ENCODE assay signal across 13 cellular contexts in the genomic region with DNA sequence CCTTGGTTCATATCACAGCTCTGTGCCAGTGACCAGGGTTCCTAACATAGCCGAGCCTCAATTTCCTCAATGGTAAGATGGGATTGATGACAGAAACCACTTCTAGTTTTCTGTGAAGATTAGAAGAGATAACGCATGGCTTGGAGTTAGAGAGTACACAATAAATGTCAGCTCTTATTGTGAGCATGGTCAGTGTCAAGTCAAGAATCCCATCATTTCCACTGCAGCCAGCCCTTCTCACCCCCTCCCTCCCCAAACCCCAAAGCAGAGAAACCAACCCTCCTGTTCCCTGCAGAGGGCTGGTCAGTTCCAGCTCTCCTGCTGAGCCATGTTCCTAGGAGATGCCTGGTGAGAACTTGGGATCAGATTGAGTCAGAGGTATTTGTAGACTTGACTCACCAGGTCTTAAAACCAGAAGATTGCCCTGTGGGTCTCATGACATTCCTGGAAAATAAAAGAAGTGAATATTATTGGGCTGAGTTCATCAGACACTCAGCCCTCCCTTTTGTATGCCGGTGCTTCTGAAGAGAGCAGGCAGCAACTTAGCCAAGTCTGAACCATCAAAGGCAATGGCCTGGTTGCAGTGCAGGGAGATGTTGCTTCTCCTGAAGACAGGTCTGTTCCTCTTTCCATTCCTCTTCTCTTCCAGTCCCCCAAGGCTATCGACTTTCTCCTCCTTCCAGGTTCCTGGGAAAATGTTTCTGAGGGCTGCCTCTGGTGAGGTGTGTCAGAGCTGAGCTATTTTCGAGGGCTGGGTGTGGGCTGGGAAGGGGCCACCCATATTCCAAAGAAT.
DNase-seq lines count a peak whose midpoint lies in the region; ATAC-seq and TF ChIP-seq lines count a peak whose summit lies in the region.
"Had no signal": no experiment of that assay in that cellular context is flagged by ENCODE, and none has a peak within 500 bp of the region (broad histone marks: within the 10 kb centered on the region; RNA-seq: fewer than 3 reads in every experiment).

No MANE protein-coding gene starts in this region.

- peak overlapping the region; percentile 94 for H3K23ac ChIP-seq in IMR-90 (ENCODE audit: low read depth, low read length)

- peaks cover 24% of the 10 kb centered on the region for H3K9me1 ChIP-seq in IMR-90 (ENCODE audit: insufficient read depth, low read length)

- peak overlapping the region; percentile 78 for H3K27ac ChIP-seq in IMR-90 (ENCODE audit: insufficient read depth, low read length)
- peak overlapping the region; percentile 76 for H3K27ac ChIP-seq in mammary epithelial cell (ENCODE audit: insufficient read depth, low read depth, low read length)
- no peak overlapping the region for H3K27ac ChIP-seq in left lung
- H3K27ac ChIP-seq: cardiac muscle cell had no signal

- TF ChIP-seq POLR2A in IMR-90 (IDR thresholded peaks at IDR 0.05; ENCODE audit: low read depth, low read length) = peak; percentile 19; the same call in 1 of the 2 replicates
- TF ChIP-seq POLR2A in GM18505 (IDR thresholded peaks at IDR 0.05; ENCODE audit: borderline replicate concordance, extremely low read depth, insufficient read depth, insufficient read length) = no peak

- intact Hi-C loops in IMR-90 (cut with micrococcal nuclease) = loop anchor here (5.0 kb wide), 1 partner anchor 41 kb away; no protein-coding TSS in a partner anchor
- intact Hi-C loops in mammary epithelial cell (cut with micrococcal nuclease) = loop anchor here (1.0 to 5.0 kb wide), 4 partner anchors 25 to 219 kb away; no protein-coding TSS in a partner anchor
- intact Hi-C loops in left lung (cut with DNase I) = no loop called here

- H2BK20ac ChIP-seq in IMR-90 (ENCODE audit: low read depth, low read length) = peak overlapping the region; percentile 99

- peak overlapping the region; percentile 97 for H3K14ac ChIP-seq in IMR-90 (replicated peaks; ENCODE audit: low read depth, low read length)

- CTCF ChIA-PET in IMR-90 (lab: Yijun Ruan, JAX) = interaction anchor here (0.5 kb wide), 3 partner anchors 33 to 989 kb away, joined by 3 read pairs; no protein-coding TSS in a partner anchor
- CTCF ChIA-PET in mammary epithelial cell (lab: Charles Lee; ENCODE audit: low non-redundant PET) = interaction anchor here (0.5 kb wide), 1 partner anchor 267 kb away, joined by 4 read pairs; no protein-coding TSS in a partner anchor

- peaks cover 0 to 25% of the 10 kb centered on the region in 2 experiments; a peak in 2 of 4 replicates for H3K79me1 ChIP-seq in IMR-90 (ENCODE audit: low read depth in 1 of 2, low read length in 2 of 2)

- H3K9me3 ChIP-seq in IMR-90 (ENCODE audit: control insufficient read depth, insufficient read depth, low read length) (peaks cover 3% of the 10 kb centered on the region; the same call in 1 of the 2 replicates), mammary epithelial cell (replicated peaks; ENCODE audit: insufficient read depth, low read length) (no peaks in the 10 kb centered on the region), left lung (no peaks in the 10 kb centered on the region)

- DNase-seq in AG10803 (ENCODE audit: low read depth) (peak; percentile 99), IMR-90 (peak; percentile 99), mammary epithelial cell (peak; percentile 98), left lung (no peak), HuH-7 (ENCODE audit: low spot score) (no peak), pons (ENCODE audit: low spot score) (no peak)
- DNase-seq: NCI-H2107; SHP77 treated with DMSO at 0.1 percent for 48 hours; stimulated activated CD4-positive, alpha-beta T cell treated with anti-CD3 and anti-CD28 coated beads, Interleukin-2, amount 100 ng/mL, for 48 hours had no signal

- POLR2A ChIA-PET in IMR-90 (lab: Charles Lee; ENCODE audit: unreplicated experiment) = no interaction called here

- peak overlapping the region; percentile 53 to 95 for H4K8ac ChIP-seq in IMR-90 (ENCODE audit: low read depth in 2 of 2, low read length in 2 of 2)

- H3K9ac ChIP-seq in IMR-90 (ENCODE audit: low read depth, low read length) (peak overlapping the region; percentile 22; the same call in 1 of the 2 replicates), mammary epithelial cell (ENCODE audit: insufficient read depth, low read length) (peak overlapping the region; percentile 9)

- dilution Hi-C loops in IMR-90 (cut with HindIII; ENCODE audit: low sequenced_read_pairs, unreplicated experiment) (no loop called here), mammary epithelial cell (cut with HindIII; ENCODE audit: low sequenced_read_pairs) (no loop called here)

- in situ Hi-C loops in IMR-90 (cut with MboI; ENCODE audit: low sequenced_read_pairs) (no loop called here), mammary epithelial cell (cut with MboI; ENCODE audit: low sequenced_read_pairs in 2 of 2) (no loop called here)

- peak overlapping the region; percentile 99 for H3K4ac ChIP-seq in IMR-90 (ENCODE audit: low read depth, low read length)

- peak overlapping the region; percentile 84 for H4K5ac ChIP-seq in IMR-90 (ENCODE audit: low read depth, low read length)

- no peaks in the 10 kb centered on the region for H4K20me1 ChIP-seq in IMR-90 (ENCODE audit: insufficient read depth, low read length)
- no peaks in the 10 kb centered on the region for H4K20me1 ChIP-seq in mammary epithelial cell (ENCODE audit: insufficient read depth, low read length)

- BruUV-seq in IMR-90 (replicated peaks; lab: Mats Ljungman, UMichigan) (no TSS peak), mammary epithelial cell (replicated peaks; lab: Mats Ljungman, UMichigan) (no TSS peak)

- peak overlapping the region; percentile 99 for H2BK120ac ChIP-seq in IMR-90 (ENCODE audit: low read depth, low read length)

- no peaks in the 10 kb centered on the region for H3K79me2 ChIP-seq in mammary epithelial cell (ENCODE audit: insufficient read depth, low read length)

- 71% methylated on average over 1 of the region's 5 CpGs; no CpG with 5 or more reads in 1 of the 2 experiments for WGBS in IMR-90 (ENCODE audit: extremely low coverage in 2 of 2, insufficient read length in 1 of 2), 2 experiments
- WGBS in mammary epithelial cell (ENCODE audit: low coverage, missing lambda C conversion rate) = 19% methylated on average over 4 of the region's 5 CpGs

- H3K18ac ChIP-seq in IMR-90 (ENCODE audit: low read depth, low read length) = peak overlapping the region; percentile 88

- H3K4me3 ChIP-seq in AG10803 (ENCODE audit: low read length) (no peak overlapping the region), IMR-90 (ENCODE audit: insufficient read depth, low read depth, low read length) (no peak overlapping the region), mammary epithelial cell (replicated peaks in 1 of 3; ENCODE audit: insufficient read depth in 1 of 3, low read depth in 2 of 3, low read length in 3 of 3) (no peak overlapping the region), left lung (no peak overlapping the region)
- H3K4me3 ChIP-seq: cardiac muscle cell had no signal

- H3K4me1 ChIP-seq in IMR-90 (ENCODE audit: control insufficient read depth, insufficient read depth, low read length) (peaks cover 29% of the 10 kb centered on the region), mammary epithelial cell (ENCODE audit: insufficient read depth, low read length) (peaks cover 53% of the 10 kb centered on the region), left lung (no peaks in the 10 kb centered on the region)

- peak overlapping the region; percentile 91 for H2BK5ac ChIP-seq in IMR-90 (ENCODE audit: low read depth, low read length, poor library complexity, severe bottlenecking)

- peak overlapping the region; percentile 99 for H4K91ac ChIP-seq in IMR-90 (ENCODE audit: insufficient read depth, low read depth, low read length)

- H2AFZ ChIP-seq in IMR-90 (replicated peaks; ENCODE audit: low read length, poor library complexity) (peak overlapping the region; percentile 82), mammary epithelial cell (ENCODE audit: low read depth, low read length) (peak overlapping the region; percentile 38)

- peak overlapping the region; percentile 97 for H3K56ac ChIP-seq in IMR-90 (ENCODE audit: extremely low read depth, insufficient read depth, low read length)

- peak; percentile 31; the same call in 1 of the 2 replicates for TF ChIP-seq RAD21 in IMR-90 (IDR thresholded peaks at IDR 0.05; ENCODE audit: low read length)

- peak overlapping the region; percentile 80 for H2AK9ac ChIP-seq in IMR-90 (replicated peaks; ENCODE audit: low read depth, low read length, poor library complexity)

- peak; percentile 92 for ATAC-seq in IMR-90 (ENCODE audit: low read depth)
- ATAC-seq in left lung = peak; percentile 75
- no peak for ATAC-seq in GM18505 (IDR thresholded peaks at IDR 0.05; ENCODE audit: unreplicated experiment)
- ATAC-seq in HG02852 (IDR thresholded peaks at IDR 0.05; ENCODE audit: unreplicated experiment) = no peak
- ATAC-seq: natural killer cell treated with Interleukin-12 subunit alpha and Interleukin-12 subunit beta and Interleukin-15 and Interleukin-18, amount 100 ng/mL, for 72 hours had no signal

- TF ChIP-seq CTCF in AG10803 (conservative IDR thresholded peaks at IDR 0.05; ENCODE audit: low read length) = no peak; the same call in 1 of the 2 replicates
- no peak for TF ChIP-seq CTCF in IMR-90 (conservative IDR thresholded peaks at IDR 0.05; ENCODE audit: low read depth, low read length)
- no peak for TF ChIP-seq CTCF in mammary epithelial cell (conservative IDR thresholded peaks at IDR 0.05 in 1 of 2, IDR thresholded peaks at IDR 0.05 in 1 of 2; ENCODE audit: extremely low read depth in 1 of 2, insufficient read depth in 1 of 2, low read depth in 1 of 2, low read length in 2 of 2)
- TF ChIP-seq CTCF in left lung (IDR thresholded peaks at IDR 0.05) = no peak

- H3K27me3 ChIP-seq in IMR-90 (ENCODE audit: control insufficient read depth, insufficient read depth, low read length) = no peaks in the 10 kb centered on the region
- no peaks in the 10 kb centered on the region for H3K27me3 ChIP-seq in mammary epithelial cell (ENCODE audit: insufficient read depth, low read length)
- no peaks in the 10 kb centered on the region for H3K27me3 ChIP-seq in left lung

- H3K36me3 ChIP-seq in IMR-90 (ENCODE audit: control insufficient read depth, insufficient read depth, low read length) (no peaks in the 10 kb centered on the region), mammary epithelial cell (ENCODE audit: insufficient read depth, low read length) (no peaks in the 10 kb centered on the region), left lung (no peaks in the 10 kb centered on the region)
- H3K36me3 ChIP-seq: cardiac muscle cell had no signal

- H2AK5ac ChIP-seq in IMR-90 (ENCODE audit: low read depth, low read length) = peak overlapping the region; percentile 99

- H2BK15ac ChIP-seq in IMR-90 (ENCODE audit: low read depth, low read length) = peak overlapping the region; percentile 86; the same call in 2 of the 3 replicates

- H3K4me2 ChIP-seq in IMR-90 (ENCODE audit: low read depth, low read length) = peak overlapping the region; percentile 42; the same call in 1 of the 2 replicates
- H3K4me2 ChIP-seq in mammary epithelial cell (ENCODE audit: insufficient read depth, low read depth, low read length) = peak overlapping the region; percentile 64

TF ChIP-seq in IMR-90, 13 proteins besides CTCF, POLR2A, EP300 and RAD21 (continues in another document):
- TF ChIP-seq CEBPB (IDR thresholded peaks at IDR 0.05; ENCODE audit: low read depth, low read length) = peak; percentile 60; the same call in 1 of the 2 replicates
- TF ChIP-seq NFE2L2 (IDR thresholded peaks at IDR 0.05; ENCODE audit: low read depth, low read length) = no peak
- TF ChIP-seq FOS (IDR thresholded peaks at IDR 0.05; ENCODE audit: low read depth, low read length) = peak; percentile 94

Comparison
In these comparisons a context has a peak if more than half of its experiments do, and no peak if none do; other contexts are left out.
1. DNase-seq: peak in AG10803 (single experiment), IMR-90 (single experiment) and mammary epithelial cell (single experiment); none in left lung (0 of 2), HuH-7 (single experiment) and pons (single experiment).
2. ATAC-seq: peak in IMR-90 (single experiment) and left lung (single experiment); none in GM18505 (single experiment) and HG02852 (single experiment).
3. H3K27ac ChIP-seq: peak in IMR-90 (single experiment) and mammary epithelial cell (single experiment); none in left lung (0 of 2).
4. intact Hi-C loops: an anchor here in IMR-90 (5.0 kb wide) and mammary epithelial cell (1.0 to 5.0 kb wide); none called in left lung.